ENCODE assay signal across 11 cellular contexts in genomic region chr11:8807544-8808225, GRCh38.
DNase-seq lines count a peak whose midpoint lies in the region; ATAC-seq and TF ChIP-seq lines count a peak whose summit lies in the region.
"Had no signal": no experiment of that assay in that cellular context is flagged by ENCODE, and none has a peak within 500 bp of the region (broad histone marks: within the 10 kb centered on the region; RNA-seq: fewer than 3 reads in every experiment).

No MANE protein-coding gene starts in this region.

- H3K36me3 ChIP-seq in Peyer's patch (no peaks in the 10 kb centered on the region), urinary bladder (ENCODE audit: insufficient read depth) (no peaks in the 10 kb centered on the region)

- DNase-seq in Peyer's patch (peak in 1 of 3 donors; percentile 58), myocyte (ENCODE audit: low read depth) (peak; percentile 97), germinal center (ENCODE audit: low spot score) (no peak), NOMO-1 (lab: John Stamatoyannopoulos, UW; ENCODE audit: unreplicated experiment in 2 of 2) (no peak), cerebellum (ENCODE audit: low spot score) (no peak)
- no peak for DNase-seq in activated CD8-positive, alpha-beta T cell treated with anti-CD3 and anti-CD28 coated beads, Interleukin-2, amount 10 ng/mL, durations not matched to agents 7 days and 5 days
- DNase-seq: NCI-H1694 had no signal

- peaks cover 9% of the 10 kb centered on the region for H3K4me1 Mint-ChIP-seq in activated CD8-positive, alpha-beta T cell treated with anti-CD3 and anti-CD28 coated beads, Interleukin-2, amount 10 ng/mL, durations not matched to agents 7 days and 5 days (ENCODE audit: low read depth)

- H3K27me3 Mint-ChIP-seq in activated CD8-positive, alpha-beta T cell treated with anti-CD3 and anti-CD28 coated beads, Interleukin-2, amount 10 ng/mL, durations not matched to agents 7 days and 5 days (ENCODE audit: low read depth) = peaks cover 23% of the 10 kb centered on the region

- H3K27ac ChIP-seq in Peyer's patch (peak overlapping the region; percentile 63 to 93 (median 80)), urinary bladder (ENCODE audit: low read depth) (peak overlapping the region; percentile 28)

- H3K27ac Mint-ChIP-seq in activated CD8-positive, alpha-beta T cell treated with anti-CD3 and anti-CD28 coated beads, Interleukin-2, amount 10 ng/mL, durations not matched to agents 7 days and 5 days = no peak overlapping the region
- H3K27ac Mint-ChIP-seq: stimulated activated naive CD8-positive, alpha-beta T cell treated with anti-CD3 and anti-CD28 coated beads, Interleukin-15, Interleukin-2, amounts not matched to agents 100 ng/mL and 50 ng/mL, for 24 hours had no signal

- TF ChIP-seq CTCF in Peyer's patch (IDR thresholded peaks at IDR 0.05) = no peak

- no peaks in the 10 kb centered on the region for H3K27me3 ChIP-seq in Peyer's patch

- ATAC-seq in esophagus mucosa = peak; percentile 40
- ATAC-seq in activated CD8-positive, alpha-beta T cell treated with anti-CD3 and anti-CD28 coated beads, Interleukin-2, amount 10 ng/mL, durations not matched to agents 7 days and 5 days = no peak

- no peak for TF ChIP-seq POLR2A in Peyer's patch (IDR thresholded peaks at IDR 0.05)

- CTCF ChIA-PET in activated CD8-positive, alpha-beta T cell treated with anti-CD3 and anti-CD28 coated beads, Interleukin-2, amount 10 ng/mL, durations not matched to agents 7 days and 5 days (lab: Charles Lee) = no interaction called here

- peak overlapping the region in 2 of 4 donors; percentile 69 to 76 for H3K4me3 ChIP-seq in Peyer's patch
- H3K4me3 ChIP-seq in urinary bladder (ENCODE audit: low read depth, low read length) = no peak overlapping the region

- no peaks in the 10 kb centered on the region for H3K36me3 Mint-ChIP-seq in activated CD8-positive, alpha-beta T cell treated with anti-CD3 and anti-CD28 coated beads, Interleukin-2, amount 10 ng/mL, durations not matched to agents 7 days and 5 days (ENCODE audit: low read depth)

- H3K4me1 ChIP-seq in Peyer's patch (peaks cover 0 to 40% (median 2%) of the 10 kb centered on the region in 4 donors), urinary bladder (ENCODE audit: insufficient read depth) (no peaks in the 10 kb centered on the region)

- POLR2A ChIA-PET in activated CD8-positive, alpha-beta T cell treated with anti-CD3 and anti-CD28 coated beads, Interleukin-2, amount 10 ng/mL, durations not matched to agents 7 days and 5 days (lab: Charles Lee) = interaction anchor here (1.0 kb wide), 1 partner anchor 66 kb away, joined by 3 read pairs; no protein-coding TSS in a partner anchor

- H3K9me3 Mint-ChIP-seq in activated CD8-positive, alpha-beta T cell treated with anti-CD3 and anti-CD28 coated beads, Interleukin-2, amount 10 ng/mL, durations not matched to agents 7 days and 5 days (ENCODE audit: insufficient read depth) = no peaks in the 10 kb centered on the region
- H3K9me3 Mint-ChIP-seq: central memory CD8-positive, alpha-beta T cell; stimulated activated naive CD8-positive, alpha-beta T cell treated with anti-CD3 and anti-CD28 coated beads, Interleukin-15, Interleukin-2, amounts not matched to agents 100 ng/mL and 50 ng/mL, for 24 hours had no signal

- 60% methylated on average over 10 of the region's 10 CpGs for WGBS in urinary bladder

- H3K4me3 Mint-ChIP-seq in activated CD8-positive, alpha-beta T cell treated with anti-CD3 and anti-CD28 coated beads, Interleukin-2, amount 10 ng/mL, durations not matched to agents 7 days and 5 days = no peak overlapping the region
- H3K4me3 Mint-ChIP-seq: central memory CD8-positive, alpha-beta T cell; stimulated activated naive CD8-positive, alpha-beta T cell treated with anti-CD3 and anti-CD28 coated beads, Interleukin-15, Interleukin-2, amounts not matched to agents 100 ng/mL and 50 ng/mL, for 24 hours had no signal

- no peaks in the 10 kb centered on the region for H3K9me3 ChIP-seq in Peyer's patch
